In genomic region chr16:71595340-71595826, GRCh38 we compare ENCODE assay signal across 7 cellular contexts. TPM values are rescaled to one million over a fixed set of nuclear protein-coding genes. Genes with fewer than 3 reads are reported as not detected.
"Had no signal": no experiment of that assay in that cellular context is flagged by ENCODE, and none has a peak within 500 bp of the region (broad histone marks: within the 10 kb centered on the region; RNA-seq: fewer than 3 reads in every experiment).

No MANE protein-coding gene starts in this region.

RNA-seq across cellular contexts. Expression of gene TAT, which starts 18.5 kb away (rescaled TPM):
- total RNA-seq: GM23248, H4, H7, HFFc6, HT1080, IMR-90 had no signal
- polyA plus RNA-seq: GM23248, IMR-90 had no signal

RNA-seq across cellular contexts. Expression of gene MARVELD3, which starts 30.6 kb away (rescaled TPM):
- total RNA-seq: GM23248, H4, HFFc6, IMR-90, K562 had no signal
- polyA plus RNA-seq: IMR-90 had no signal
